17 cellular contexts compared by ENCODE assay signal in genomic region chr6:125948455-125948854, GRCh38. TPM values are rescaled to one million over a fixed set of nuclear protein-coding genes. Genes with fewer than 3 reads are reported as not detected.
DNase-seq lines count a peak whose midpoint lies in the region; ATAC-seq, FAIRE-seq and TF ChIP-seq lines count a peak whose summit lies in the region.
"Had no signal": no experiment of that assay in that cellular context is flagged by ENCODE, and none has a peak within 500 bp of the region (broad histone marks: within the 10 kb centered on the region; RNA-seq: fewer than 3 reads in every experiment).

No MANE protein-coding gene starts in this region.

- H3K4me1 Mint-ChIP-seq in activated CD4-positive, alpha-beta memory T cell treated with anti-CD3 and anti-CD28 coated beads for 36 hours (ENCODE audit: low read depth) = peaks cover 15% of the 10 kb centered on the region
- H3K4me1 Mint-ChIP-seq: IgD-negative memory B cell had no signal

- peaks cover 10% of the 10 kb centered on the region for H3K27me3 Mint-ChIP-seq in activated CD4-positive, alpha-beta memory T cell treated with anti-CD3 and anti-CD28 coated beads for 36 hours

- H3K9me3 Mint-ChIP-seq in activated CD4-positive, alpha-beta memory T cell treated with anti-CD3 and anti-CD28 coated beads for 36 hours = no peaks in the 10 kb centered on the region
- H3K9me3 Mint-ChIP-seq: IgD-negative memory B cell had no signal

- TF ChIP-seq CTCF in A549 (IDR thresholded peaks at IDR 0.05) (no peak), K562 (IDR thresholded peaks at IDR 0.05 in 2 of 3, conservative IDR thresholded peaks at IDR 0.05 in 1 of 3; ENCODE audit: insufficient read depth in 2 of 3, low read depth in 1 of 3, low read length in 3 of 3) (no peak), lower lobe of right lung (IDR thresholded peaks at IDR 0.05) (no peak)

- DNase-seq in A549 (ENCODE audit: low read depth in 1 of 2, low spot score in 1 of 2) (no peak), NCI-H226 (peak; percentile 72), K562 (ENCODE audit: extremely low read depth in 1 of 4, low spot score in 3 of 4) (peak in 1 of 4 experiments; percentile 43), lower lobe of right lung (no peak), NCI-H446 (lab: John Stamatoyannopoulos, UW) (no peak), NCI-H526 treated with DMSO at 0.1 percent for 48 hours (lab: John Stamatoyannopoulos, UW) (no peak)
- DNase-seq in activated CD4-positive, alpha-beta memory T cell treated with anti-CD3 and anti-CD28 coated beads for 36 hours = no peak
- DNase-seq: GF-D8, HCEC 1CT, NCI-H1092 treated with DMSO at 0.1 percent for 48 hours, NCI-H1694 treated with DMSO at 0.1 percent for 48 hours, NCI-H446 treated with DMSO at 0.1 percent for 48 hours, NCI-H774 had no signal

- CTCF ChIA-PET in A549 (lab: Yijun Ruan, JAX) = interaction anchor here (0.8 to 5.8 kb wide), 9 partner anchors 7 to 90 kb away, joined by 3 to 43 read pairs (median 4); partner anchors contain the start of gene HINT3
- CTCF ChIA-PET in K562 (lab: Yijun Ruan, JAX; ENCODE audit: low intra/inter-chr PET ratio) = no interaction called here
- CTCF ChIA-PET in activated CD4-positive, alpha-beta memory T cell treated with anti-CD3 and anti-CD28 coated beads for 36 hours (lab: Charles Lee) = interaction anchor here (3.7 kb wide), 1 partner anchor 8 kb away, joined by 26 read pairs; the partner anchor contains the start of gene HINT3

- no peaks in the 10 kb centered on the region for H3K36me3 Mint-ChIP-seq in activated CD4-positive, alpha-beta memory T cell treated with anti-CD3 and anti-CD28 coated beads for 36 hours
- H3K36me3 Mint-ChIP-seq: CD14-positive monocyte, IgD-negative memory B cell had no signal

- peak overlapping the region; percentile 63 for H2AFZ ChIP-seq in K562 (ENCODE audit: low read depth, low read length)

- intact Hi-C loops in K562 (cut with micrococcal nuclease) (no loop called here), lower lobe of right lung (cut with DNase I) (no loop called here)
- intact Hi-C loops in activated CD4-positive, alpha-beta memory T cell treated with anti-CD3 and anti-CD28 coated beads for 36 hours (cut with micrococcal nuclease) = no loop called here

- H3K79me2 ChIP-seq in K562 (ENCODE audit: control insufficient read depth, insufficient read depth, low read length) = no peaks in the 10 kb centered on the region

- H3K4me3 Mint-ChIP-seq in activated CD4-positive, alpha-beta memory T cell treated with anti-CD3 and anti-CD28 coated beads for 36 hours = no peak overlapping the region
- H3K4me3 Mint-ChIP-seq: CD14-positive monocyte, IgD-negative memory B cell had no signal

- FAIRE-seq in A549 (lab: Jason Lieb, UNC) (no peak), K562 (lab: Jason Lieb, UNC) (no peak)
- FAIRE-seq: D721Med had no signal

- H3K9me1 ChIP-seq in K562 (ENCODE audit: control insufficient read depth, insufficient read depth, low read length) = no peaks in the 10 kb centered on the region

- BruUV-seq in K562 (replicated peaks; lab: Mats Ljungman, UMichigan) = no TSS peak

- H3K9ac ChIP-seq in K562 (ENCODE audit: insufficient read depth in 1 of 2, low read depth in 2 of 2, low read length in 2 of 2) = peak overlapping the region in 1 of 2 experiments; percentile 7; a peak in 1 of 4 replicates

- H3K4me1 ChIP-seq in A549 = peaks cover 84% of the 10 kb centered on the region
- H3K4me1 ChIP-seq in K562 (replicated peaks in 1 of 2; ENCODE audit: control insufficient read depth in 2 of 2, insufficient read depth in 2 of 2, low read length in 2 of 2) = peaks cover 18 to 69% of the 10 kb centered on the region in 2 experiments
- peaks cover 46% of the 10 kb centered on the region for H3K4me1 ChIP-seq in lower lobe of right lung

- H3K36me3 ChIP-seq in K562 (ENCODE audit: control insufficient read depth, insufficient read depth, low read length) (no peaks in the 10 kb centered on the region), lower lobe of right lung (no peaks in the 10 kb centered on the region)

- H3K27ac ChIP-seq in A549 (peak overlapping the region; percentile 93 to 98), K562 (ENCODE audit: extremely low read depth, low read depth, low read length) (peak overlapping the region; percentile 47), lower lobe of right lung (peak overlapping the region; percentile 75)

- ATAC-seq in A549 (no peak), K562 (no peak), lower lobe of right lung (no peak), HG03045 (IDR thresholded peaks at IDR 0.05; ENCODE audit: unreplicated experiment) (no peak)

- H3K4me2 ChIP-seq in A549 (peak overlapping the region; percentile 68), K562 (ENCODE audit: insufficient read depth, low read length) (peak overlapping the region; percentile 17; the same call in 1 of the 2 replicates)

- H3K4me3 ChIP-seq in A549 (no peak overlapping the region), K562 (no peak overlapping the region), lower lobe of right lung (no peak overlapping the region)

- H3K9me3 ChIP-seq in A549 = no peaks in the 10 kb centered on the region
- H3K9me3 ChIP-seq in K562 (replicated peaks; ENCODE audit: control insufficient read depth, insufficient read depth, low read depth, low read length) = peaks cover 5% of the 10 kb centered on the region; the same call in 1 of the 2 replicates
- H3K9me3 ChIP-seq in lower lobe of right lung = no peaks in the 10 kb centered on the region

- WGBS in A549 (ENCODE audit: missing lambda C conversion rate) = 43% methylated on average over 3 of the region's 3 CpGs
- WGBS in K562 (ENCODE audit: insufficient coverage, low coverage, missing lambda C conversion rate) = 32% methylated on average over 3 of the region's 3 CpGs

- in situ Hi-C loops in K562 (cut with MboI) = no loop called here

- no peak for TF ChIP-seq RAD21 in A549 (conservative IDR thresholded peaks at IDR 0.05 in 1 of 2, IDR thresholded peaks at IDR 0.05 in 1 of 2)
- no peak for TF ChIP-seq RAD21 in K562 (CRISPR knock-in tag; conservative IDR thresholded peaks at IDR 0.05 in 1 of 2, IDR thresholded peaks at IDR 0.05 in 1 of 2)

- TF ChIP-seq POLR2A in A549 (IDR thresholded peaks at IDR 0.05; ENCODE audit: low read length) = no peak
- TF ChIP-seq POLR2A in K562 (conservative IDR thresholded peaks at IDR 0.05) = no peak

- H3K27ac Mint-ChIP-seq in activated CD4-positive, alpha-beta memory T cell treated with anti-CD3 and anti-CD28 coated beads for 36 hours = no peak overlapping the region
- H3K27ac Mint-ChIP-seq: CD14-positive monocyte, IgD-negative memory B cell had no signal

- TF ChIP-seq EP300 in A549 (IDR thresholded peaks at IDR 0.05) = no peak
- TF ChIP-seq EP300 in K562 (IDR thresholded peaks at IDR 0.05; ENCODE audit: low read length) = no peak

- H3K27me3 ChIP-seq in K562 (ENCODE audit: control insufficient read depth in 2 of 2, insufficient read depth in 2 of 2, low read length in 2 of 2) (no peaks in the 10 kb centered on the region), lower lobe of right lung (ENCODE audit: low read depth) (no peaks in the 10 kb centered on the region)

- no peaks in the 10 kb centered on the region for H4K20me1 ChIP-seq in K562 (replicated peaks; ENCODE audit: control insufficient read depth, insufficient read depth, low read length)

- POLR2A ChIA-PET in A549 (lab: Yijun Ruan, JAX) = interaction anchor here (1.4 to 3.0 kb wide), 2 partner anchors 29 to 159 kb away, joined by 9 to 20 read pairs; partner anchors contain the start of gene NCOA7
- POLR2A ChIA-PET in K562 (lab: Yijun Ruan, JAX) = interaction anchor here (0.6 to 1.6 kb wide), 5 partner anchors 8 to 50 kb away, joined by 3 to 6 read pairs (median 4); partner anchors contain the start of gene HINT3
- POLR2A ChIA-PET in activated CD4-positive, alpha-beta memory T cell treated with anti-CD3 and anti-CD28 coated beads for 36 hours (lab: Charles Lee) = no interaction called here

RNA-seq across cellular contexts. Expression of gene HINT3, which starts 8.1 kb away (rescaled TPM):
- 4.7 and 7.2 TPM in 2 replicates for polyA plus RNA-seq in A549 (2011; rRNA removed)
- 2.1 and 2.9 TPM in 2 replicates for polyA plus RNA-seq in A549 (2012; cell fraction: cytosol; rRNA removed)
- 1.1 and 1.9 TPM in 2 replicates for polyA plus RNA-seq in A549 (2012; cell fraction: nucleus; rRNA removed)
- polyA plus RNA-seq in A549 (2017; fragmentation: RNase III; extraction: RNeasy Plus Mini Kit Qiagen cat#74134 plus additional on column Dnase treatment) = 13.0 to 13.8 TPM (median 13.5 TPM) in 3 replicates
- polyA minus RNA-seq in A549 (2011; rRNA and poly(A)+ RNA removed) = 1.5 and 1.6 TPM in 2 replicates
- total RNA-seq in K562 (2011; cell fraction: chromatin; rRNA removed; ENCODE audit: low replicate concordance) = 1.1 and 2.9 TPM in 2 replicates
- total RNA-seq in K562 (2011; cell fraction: nucleolus; rRNA removed) = 1.2 and 1.3 TPM in 2 replicates
- 2.2 and 4.0 TPM in 2 replicates for total RNA-seq in K562 (2011; cell fraction: nucleoplasm; rRNA removed)
- total RNA-seq in K562 (2014; rRNA removed) = 11.8 and 13.7 TPM in 2 replicates
- 16.6 and 16.9 TPM in 2 replicates for total RNA-seq in K562 (2014; rRNA removed; fragmentation: Illumina TruSeq; extraction: Trizol)
- total RNA-seq in K562 (2015; rRNA removed; fragmentation: Illumina TruSeq; extraction: Trizol) = 14.6 and 16.2 TPM in 2 replicates
- 10.8 and 11.3 TPM in 2 replicates for total RNA-seq in K562 (2021)
- polyA plus RNA-seq in K562 (2011; rRNA removed) = 4.7 and 5.1 TPM in 2 replicates
- polyA plus RNA-seq in K562 (2011; cell fraction: cytosol; rRNA removed) = 2.4 and 2.8 TPM in 2 replicates
- polyA plus RNA-seq in K562 (2011; cell fraction: nucleus; rRNA removed) = 0.98 and 1.3 TPM in 2 replicates
- 15.3 and 21.7 TPM in 2 replicates for polyA plus RNA-seq in K562 (2012)
- polyA plus RNA-seq in K562 (2014; fragmentation: Illumina TruSeq; extraction: Trizol) = 12.6 and 13.7 TPM in 2 replicates
- polyA plus RNA-seq in K562 (2014; fragmentation: Nextera tagmentation; extraction: Ambion mirVana) = 1 to 10 TPM; 1.4 to 1.9 TPM
- polyA plus RNA-seq in K562 (2014; rRNA removed) = 7.6 and 8.9 TPM in 2 replicates
- polyA minus RNA-seq in K562 (2011; rRNA and poly(A)+ RNA removed) = 3.1 and 4.7 TPM in 2 replicates
- 3.5 and 6.0 TPM in 2 replicates for polyA minus RNA-seq in K562 (2011; cell fraction: cytosol; rRNA and poly(A)+ RNA removed)
- 1.3 and 2.2 TPM in 2 replicates for polyA minus RNA-seq in K562 (2011; cell fraction: nucleus; rRNA and poly(A)+ RNA removed)
- total RNA-seq in lower lobe of right lung = 28.3 TPM
- total RNA-seq in activated CD4-positive, alpha-beta memory T cell treated with anti-CD3 and anti-CD28 coated beads for 36 hours = 1 to 10 TPM; 9.6 to 9.8 TPM

RNA-seq across cellular contexts. Expression of gene TRMT11, which starts 37.9 kb away (rescaled TPM):
- polyA plus RNA-seq in A549 (2011; rRNA removed) (33.2 and 44.1 TPM in 2 replicates), A549 (2017; fragmentation: RNase III; extraction: RNeasy Plus Mini Kit Qiagen cat#74134 plus additional on column Dnase treatment) (16.1 to 17.4 TPM (median 16.2 TPM) in 3 replicates), K562 (2011; rRNA removed) (68.1 and 88.0 TPM in 2 replicates), K562 (2014; fragmentation: Illumina TruSeq; extraction: Trizol) (34.8 and 46.8 TPM in 2 replicates), K562 (2014; fragmentation: Nextera tagmentation; extraction: Ambion mirVana) (10 to 100 TPM; 72.4 to 76.3 TPM), K562 (2014; rRNA removed) (59.6 and 59.8 TPM in 2 replicates)
- 9.6 and 10.9 TPM in 2 replicates for polyA plus RNA-seq in A549 (2012; cell fraction: cytosol; rRNA removed)
- 6.9 and 11.0 TPM in 2 replicates for polyA plus RNA-seq in A549 (2012; cell fraction: nucleus; rRNA removed)
- polyA minus RNA-seq in A549 (2011; rRNA and poly(A)+ RNA removed) = 16.6 and 20.7 TPM in 2 replicates
- total RNA-seq in K562 (2011; cell fraction: chromatin; rRNA removed; ENCODE audit: low replicate concordance) = 88.5 and 187 TPM in 2 replicates
- 41.2 and 47.4 TPM in 2 replicates for total RNA-seq in K562 (2011; cell fraction: nucleolus; rRNA removed)
- 59.8 and 74.4 TPM in 2 replicates for total RNA-seq in K562 (2011; cell fraction: nucleoplasm; rRNA removed)
- total RNA-seq in K562 (2014; rRNA removed) (38.2 and 40.5 TPM in 2 replicates), K562 (2014; rRNA removed; fragmentation: Illumina TruSeq; extraction: Trizol) (60.8 and 68.2 TPM in 2 replicates), K562 (2015; rRNA removed; fragmentation: Illumina TruSeq; extraction: Trizol) (47.2 and 53.0 TPM in 2 replicates), K562 (2021) (38.8 and 41.3 TPM in 2 replicates), lower lobe of right lung (17.1 TPM)
- 8.9 and 26.0 TPM in 2 replicates for polyA plus RNA-seq in K562 (2011; cell fraction: cytosol; rRNA removed)
- polyA plus RNA-seq in K562 (2011; cell fraction: nucleus; rRNA removed) = 136 and 190 TPM in 2 replicates
- 23.3 and 23.7 TPM in 2 replicates for polyA plus RNA-seq in K562 (2012)
- polyA minus RNA-seq in K562 (2011; rRNA and poly(A)+ RNA removed) = 99.9 and 108 TPM in 2 replicates
- polyA minus RNA-seq in K562 (2011; cell fraction: cytosol; rRNA and poly(A)+ RNA removed) = 23.4 and 24.7 TPM in 2 replicates
- 117 and 147 TPM in 2 replicates for polyA minus RNA-seq in K562 (2011; cell fraction: nucleus; rRNA and poly(A)+ RNA removed)
- total RNA-seq in activated CD4-positive, alpha-beta memory T cell treated with anti-CD3 and anti-CD28 coated beads for 36 hours = 10 to 100 TPM; 42.8 to 46.9 TPM

Comparison
In these comparisons a context has a peak if more than half of its experiments do, and no peak if none do; other contexts are left out.
1. Of the 35 proteins assayed by ChIP-seq in both K562 and A549: peak only in K562: EHMT2; only in A549: MAFK and MAX; in both: none; in neither: 31; mixed calls (peak in some experiments, not most) for 1.